27 cellular contexts compared by ENCODE assay signal in genomic region chr2:19876751-19877150, GRCh38. TPM values are rescaled to one million over a fixed set of nuclear protein-coding genes. Genes with fewer than 3 reads are reported as not detected.
A peak's percentile ranks its signal among the peaks of the same experiment; 100 is the strongest.
DNase-seq lines count a peak whose midpoint lies in the region; ATAC-seq, FAIRE-seq and TF ChIP-seq lines count a peak whose summit lies in the region.
"Had no signal": no experiment of that assay in that cellular context is flagged by ENCODE, and none has a peak within 500 bp of the region (broad histone marks: within the 10 kb centered on the region; RNA-seq: fewer than 3 reads in every experiment).

No MANE protein-coding gene starts in this region.

- H3K36me3 ChIP-seq in astrocyte (ENCODE audit: insufficient read depth, low read length) (no peaks in the 10 kb centered on the region), vagina (peaks cover 0 to 6% of the 10 kb centered on the region in 2 donors)
- H3K36me3 ChIP-seq: BE2C had no signal

- no peaks in the 10 kb centered on the region for H3K4me1 Mint-ChIP-seq in astrocyte (ENCODE audit: low read depth, unreplicated experiment)
- H3K4me1 Mint-ChIP-seq: GM23338, IgD-negative memory B cell had no signal

- H3K27me3 Mint-ChIP-seq in astrocyte (ENCODE audit: low read depth, unreplicated experiment): peaks cover 17% of the 10 kb centered on the region
- H3K27me3 Mint-ChIP-seq: CD4-positive, CD25-positive, alpha-beta regulatory T cell; IgD-negative memory B cell had no signal

- peaks cover 6% of the 10 kb centered on the region for H3K9me3 Mint-ChIP-seq in astrocyte (ENCODE audit: unreplicated experiment)
- H3K9me3 Mint-ChIP-seq: GM23338, IgD-negative memory B cell had no signal

- TF ChIP-seq CTCF in astrocyte (IDR thresholded peaks at IDR 0.05; ENCODE audit: insufficient read depth, low read depth, low read length) (no peak), vagina (IDR thresholded peaks at IDR 0.05) (no peak)

- no peaks in the 10 kb centered on the region for H3K27me3 ChIP-seq in astrocyte (ENCODE audit: insufficient read depth, low read length)
- H3K27me3 ChIP-seq in vagina: no peaks in the 10 kb centered on the region
- H3K27me3 ChIP-seq: BE2C had no signal

- peaks cover 5% of the 10 kb centered on the region for H3K36me3 Mint-ChIP-seq in astrocyte (ENCODE audit: low read depth, unreplicated experiment)

- H3K9ac ChIP-seq in astrocyte (ENCODE audit: low read length): no peak overlapping the region

- H3K9me3 ChIP-seq in astrocyte (ENCODE audit: insufficient read depth, low read depth, low read length) (no peaks in the 10 kb centered on the region), vagina (no peaks in the 10 kb centered on the region)
- H3K9me3 ChIP-seq: BE2C had no signal

- no peaks in the 10 kb centered on the region for H3K79me2 ChIP-seq in astrocyte (ENCODE audit: insufficient read depth, low read length)

- H2AFZ ChIP-seq in astrocyte (ENCODE audit: low read depth, low read length): no peak overlapping the region
- H2AFZ ChIP-seq: GM23338 had no signal

- no peak overlapping the region for H3K27ac Mint-ChIP-seq in astrocyte (ENCODE audit: unreplicated experiment)
- H3K27ac Mint-ChIP-seq: CD4-positive, CD25-positive, alpha-beta regulatory T cell; GM23338; IgD-negative memory B cell had no signal

- H4K20me1 ChIP-seq in astrocyte (ENCODE audit: insufficient read depth, low read length): no peaks in the 10 kb centered on the region

- no peak for FAIRE-seq in astrocyte (lab: Jason Lieb, UNC)
- FAIRE-seq: A204.1, GM12878, RCC 7860 had no signal

- H3K4me2 ChIP-seq in astrocyte (ENCODE audit: low read length): no peak overlapping the region
- H3K4me2 ChIP-seq: GM23338 had no signal

- TF ChIP-seq POLR2A in vagina (IDR thresholded peaks at IDR 0.05): no peak

- H3K27ac ChIP-seq in astrocyte (ENCODE audit: low read depth, low read length): no peak overlapping the region
- H3K27ac ChIP-seq in vagina: no peak overlapping the region

- ATAC-seq in left lobe of liver (no peak), HG02642 (IDR thresholded peaks at IDR 0.05; ENCODE audit: poor library complexity, unreplicated experiment) (no peak), GM21619 (IDR thresholded peaks at IDR 0.05; ENCODE audit: unreplicated experiment) (no peak)
- ATAC-seq: GM12878, GM23338 had no signal

- no peak overlapping the region for H3K4me3 ChIP-seq in astrocyte (ENCODE audit: insufficient read depth, low read depth, low read length)
- H3K4me3 ChIP-seq in vagina: no peak overlapping the region
- H3K4me3 ChIP-seq: GM12878, GM23338 had no signal

- intact Hi-C loops in vagina (cut with DNase I): no loop called here

- DNase-seq in activated CD8-positive, alpha-beta memory T cell treated with anti-CD3 and anti-CD28 coated beads for 24 hours: peak; percentile 24
- DNase-seq in activated CD8-positive, alpha-beta memory T cell treated with anti-CD3 and anti-CD28 coated beads, Interleukin-2, amount 50 U/mL, for 4 hours: no peak
- DNase-seq in astrocyte (ENCODE audit: low read depth) (peak; percentile 16), left lobe of liver (ENCODE audit: low spot score) (peak; percentile 4), vagina (ENCODE audit: extremely low spot score in 2 of 2) (peak; percentile 27 to 55)
- DNase-seq: BE2C; CD4-positive, CD25-positive, alpha-beta regulatory T cell; COR-L47; DMS 273 treated with DMSO at 0.1 percent for 48 hours; GF-D8; HCEC 1CT; Karpas-422; NCI-H1092; NCI-H1436 treated with DMSO at 0.1 percent for 48 hours; NCI-H2029 treated with DMSO at 0.1 percent for 48 hours; NCI-H2171; NCI-H446; NCI-H526 treated with DMSO at 0.1 percent for 48 hours; NK-92 treated with Interleukin-12 subunit alpha and Interleukin-12 subunit beta, amount 100 ng/mL, for 24 hours; Right ventricle myocardium superior had no signal

- no peak overlapping the region for H3K4me3 Mint-ChIP-seq in astrocyte (ENCODE audit: unreplicated experiment)
- H3K4me3 Mint-ChIP-seq: CD4-positive, CD25-positive, alpha-beta regulatory T cell; GM23338; IgD-negative memory B cell had no signal

- no peaks in the 10 kb centered on the region for H3K4me1 ChIP-seq in astrocyte (ENCODE audit: insufficient read depth, low read length)
- no peaks in the 10 kb centered on the region for H3K4me1 ChIP-seq in vagina
- H3K4me1 ChIP-seq: BE2C had no signal

RNA-seq across cellular contexts. Expression of gene TTC32, which starts 25.0 kb away (rescaled TPM):
- total RNA-seq in astrocyte (3.9 and 4.2 TPM in 2 replicates), left lobe of liver (4.9 TPM), vagina (15.2 TPM)
